Comparison of ENCODE assay signal across 8 cellular contexts in genomic region chr21:46297311-46298082, GRCh38. TPM values are rescaled to one million over a fixed set of nuclear protein-coding genes. Genes with fewer than 3 reads are reported as not detected.
DNase-seq lines count a peak whose midpoint lies in the region; ATAC-seq and TF ChIP-seq lines count a peak whose summit lies in the region.

No MANE protein-coding gene starts in this region.

- H3K9ac ChIP-seq in subcutaneous abdominal adipose tissue (ENCODE audit: low read length in 5 of 5), result peak overlapping the region; percentile 38 to 78 (median 68)

- in situ Hi-C loops in brain microvascular endothelial cell (cut with HindIII; ENCODE audit: low pct_ligation_motif_present, low sequenced_read_pairs), result no loop called here

- TF ChIP-seq CTCF in brain microvascular endothelial cell (IDR thresholded peaks at IDR 0.05; ENCODE audit: low read depth, low read length, missing control alignments), result no peak

- H3K27ac ChIP-seq in brain microvascular endothelial cell (peak overlapping the region; percentile 29), subcutaneous abdominal adipose tissue (ENCODE audit: low read depth, low read length) (peak overlapping the region; percentile 69)

- H3K27me3 ChIP-seq in brain microvascular endothelial cell (replicated peaks) (no peaks in the 10 kb centered on the region), subcutaneous abdominal adipose tissue (ENCODE audit: control insufficient read depth in 5 of 5, insufficient read depth in 4 of 5, low read length in 5 of 5) (peaks cover 0 to 4% (median 0%) of the 10 kb centered on the region in 5 donors)

- peak; percentile 55 for ATAC-seq in left lobe of liver

- DNase-seq in NCI-H146 (lab: John Stamatoyannopoulos, UW) (peak; percentile 24), NCI-H146 treated with DMSO at 0.1 percent for 48 hours (lab: John Stamatoyannopoulos, UW; ENCODE audit: unreplicated experiment) (no peak), brain microvascular endothelial cell (no peak), left lobe of liver (ENCODE audit: low spot score) (no peak), glomerular visceral epithelial cell (ENCODE audit: extremely low spot score) (no peak), C1 segment of cervical spinal cord (lab: John Stamatoyannopoulos, UW) (no peak), T-helper 9 cell (no peak)

- H3K36me3 ChIP-seq in brain microvascular endothelial cell (replicated peaks) (no peaks in the 10 kb centered on the region), subcutaneous abdominal adipose tissue (ENCODE audit: control insufficient read depth in 5 of 5, insufficient read depth in 5 of 5, low read length in 5 of 5) (peaks cover 0 to 3% (median 0%) of the 10 kb centered on the region in 5 donors)

- no peaks in the 10 kb centered on the region for H3K9me3 ChIP-seq in subcutaneous abdominal adipose tissue (ENCODE audit: control insufficient read depth in 5 of 5, low read length in 5 of 5)

- peaks cover 6 to 31% (median 25%) of the 10 kb centered on the region in 5 donors for H3K4me1 ChIP-seq in subcutaneous abdominal adipose tissue (ENCODE audit: control insufficient read depth in 5 of 5, insufficient read depth in 5 of 5, low read length in 5 of 5)

- peak overlapping the region; percentile 53 for H3K4me3 ChIP-seq in brain microvascular endothelial cell (ENCODE audit: low read depth, low read length)
- H3K4me3 ChIP-seq in subcutaneous abdominal adipose tissue (ENCODE audit: low read depth in 1 of 5, low read length in 5 of 5), result peak overlapping the region in 4 of 5 donors; percentile 63 to 73 (median 68)

RNA-seq across cellular contexts. Expression of gene YBEY, which starts 11.4 kb away (rescaled TPM):
- total RNA-seq in left lobe of liver, result 6.0 TPM

RNA-seq across cellular contexts. Expression of gene MCM3AP, which starts 12.1 kb away (rescaled TPM):
- total RNA-seq in left lobe of liver, result 46.9 TPM

RNA-seq across cellular contexts. Expression of gene C21orf58, which starts 26.2 kb away (rescaled TPM):
- 2.1 TPM for total RNA-seq in left lobe of liver

RNA-seq across cellular contexts. Expression of gene PCNT, which starts 26.5 kb away (rescaled TPM):
- total RNA-seq in left lobe of liver, result 13.2 TPM
